ENCODE assay signal across 14 cellular contexts in the genomic region with DNA sequence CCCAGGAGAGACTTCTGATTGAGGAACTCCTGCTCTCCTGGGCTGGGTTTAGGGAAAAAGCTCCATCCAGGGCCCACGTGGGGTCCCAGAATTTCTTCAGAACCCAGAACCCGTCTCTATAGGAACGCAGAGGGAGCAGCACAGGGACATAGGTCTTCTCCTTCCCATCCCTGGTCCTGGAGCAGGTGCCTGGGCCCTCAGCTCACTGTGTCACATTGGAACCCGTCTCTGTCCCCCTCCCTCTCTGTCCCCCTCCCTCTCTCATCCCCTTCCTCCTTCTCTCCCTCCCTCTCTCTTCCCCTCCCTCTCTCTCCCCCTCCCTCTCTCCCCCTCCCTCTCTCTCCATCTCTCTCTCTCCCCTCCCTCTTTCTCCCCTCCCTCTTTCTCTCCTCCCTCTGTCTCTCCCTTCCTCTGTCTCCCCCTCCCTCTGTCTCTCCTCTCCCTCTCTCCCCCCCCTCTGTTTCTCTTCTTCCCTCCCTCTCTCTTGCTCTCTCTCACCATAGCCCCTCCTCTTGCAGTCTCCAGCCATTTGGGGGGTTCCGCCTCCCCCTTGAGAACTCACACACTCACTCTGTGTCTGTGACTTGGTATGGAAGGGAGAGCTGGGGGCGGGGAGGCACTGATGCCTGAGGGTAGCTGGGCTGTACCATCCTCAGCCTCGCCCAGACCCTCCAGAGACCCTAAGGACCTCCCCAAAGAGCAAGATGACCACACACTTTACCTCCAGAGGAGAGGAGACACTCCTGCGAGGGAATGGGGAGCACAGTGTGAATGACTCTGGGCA.
DNase-seq lines count a peak whose midpoint lies in the region; ATAC-seq and TF ChIP-seq lines count a peak whose summit lies in the region.
"Had no signal": no experiment of that assay in that cellular context is flagged by ENCODE, and none has a peak within 500 bp of the region (broad histone marks: within the 10 kb centered on the region; RNA-seq: fewer than 3 reads in every experiment).

No MANE protein-coding gene starts in this region.

- H3K9me3 ChIP-seq in heart left ventricle (no peaks in the 10 kb centered on the region), endodermal cell (ENCODE audit: control insufficient read depth, low read length) (no peaks in the 10 kb centered on the region), ovary (no peaks in the 10 kb centered on the region), upper lobe of right lung (no peaks in the 10 kb centered on the region)

- 62 to 68% (median 64%) methylated on average over 7 to 8 of the region's 8 CpGs for WGBS in heart left ventricle, 4 donors
- 73 to 92% methylated on average over 3 to 7 of the region's 8 CpGs for WGBS in endodermal cell (ENCODE audit: insufficient coverage in 1 of 2, insufficient read length in 1 of 2), 2 experiments
- WGBS in ovary, 3 donors: 45 to 58% (median 57%) methylated on average over 8 of the region's 8 CpGs

- H3K4me1 Mint-ChIP-seq in endodermal cell: peaks cover 12% of the 10 kb centered on the region
- H3K4me1 Mint-ChIP-seq in progenitor cell of endocrine pancreas (ENCODE audit: low read depth): peaks cover 59% of the 10 kb centered on the region

- intact Hi-C loops in heart left ventricle (cut with DNase I) (loop anchor here in 5 of 10 donors (2.0 to 5.0 kb wide), 4 partner anchors 39 to 284 kb away; partner anchors contain the start of gene PRDM16 (in 2 of the 5)), Right ventricle myocardium superior (cut with DNase I) (loop anchor here (5.0 kb wide), 2 partner anchors 56 to 279 kb away; no protein-coding TSS in a partner anchor), ovary (cut with DNase I) (loop anchor here in 1 of 4 donors (5.0 kb wide), 1 partner anchor 39 kb away; no protein-coding TSS in a partner anchor), upper lobe of right lung (cut with DNase I) (no loop called here), sciatic nerve (cut with DNase I) (no loop called here)

- H3K4me3 Mint-ChIP-seq in endodermal cell (no peak overlapping the region), progenitor cell of endocrine pancreas (ENCODE audit: low read depth) (no peak overlapping the region)
- H3K4me3 Mint-ChIP-seq: T-helper 2 cell treated with Interferon-gamma antibody and Interleukin-4, amounts not matched to agents 5 μg/mL and 100 μg/mL, for 36 hours had no signal

- H3K27ac Mint-ChIP-seq in endodermal cell (no peak overlapping the region), progenitor cell of endocrine pancreas (no peak overlapping the region)
- H3K27ac Mint-ChIP-seq: T-helper 2 cell treated with Interferon-gamma antibody and Interleukin-4, amounts not matched to agents 5 μg/mL and 100 μg/mL, for 36 hours had no signal

- H3K36me3 Mint-ChIP-seq in endodermal cell (ENCODE audit: low read depth): no peaks in the 10 kb centered on the region
- no peaks in the 10 kb centered on the region for H3K36me3 Mint-ChIP-seq in progenitor cell of endocrine pancreas (ENCODE audit: insufficient read depth)

- H3K9ac ChIP-seq in endodermal cell (ENCODE audit: extremely low read depth, low read length, poor library complexity, severe bottlenecking): no peak overlapping the region

- no peak for TF ChIP-seq CTCF in heart left ventricle (IDR thresholded peaks at IDR 0.05)
- TF ChIP-seq CTCF in endodermal cell (conservative IDR thresholded peaks at IDR 0.05): no peak
- no peak for TF ChIP-seq CTCF in ovary (IDR thresholded peaks at IDR 0.05)
- no peak for TF ChIP-seq CTCF in upper lobe of right lung (IDR thresholded peaks at IDR 0.05)
- no peak for TF ChIP-seq CTCF in progenitor cell of endocrine pancreas (IDR thresholded peaks at IDR 0.05; ENCODE audit: unreplicated experiment)

- ATAC-seq in heart left ventricle (no peak), Right ventricle myocardium superior (ENCODE audit: poor library complexity) (no peak), upper lobe of right lung (no peak), sciatic nerve (no peak)

- no peak for TF ChIP-seq POLR2A in heart left ventricle (IDR thresholded peaks at IDR 0.05)
- TF ChIP-seq POLR2A in ovary (IDR thresholded peaks at IDR 0.05): no peak

- H3K27me3 ChIP-seq in heart left ventricle: peaks cover 0 to 14% (median 0%) of the 10 kb centered on the region in 9 donors
- no peaks in the 10 kb centered on the region for H3K27me3 ChIP-seq in endodermal cell (ENCODE audit: control insufficient read depth, insufficient read depth, low read length, poor library complexity, severe bottlenecking)
- H3K27me3 ChIP-seq in ovary: no peaks in the 10 kb centered on the region
- no peaks in the 10 kb centered on the region for H3K27me3 ChIP-seq in upper lobe of right lung

- H3K4me1 ChIP-seq in heart left ventricle: peaks cover 0 to 87% (median 54%) of the 10 kb centered on the region in 12 donors
- peaks cover 19% of the 10 kb centered on the region for H3K4me1 ChIP-seq in endodermal cell (ENCODE audit: control insufficient read depth, insufficient read depth, low read length)
- peaks cover 26% of the 10 kb centered on the region for H3K4me1 ChIP-seq in ovary (ENCODE audit: insufficient read depth)
- peaks cover 8% of the 10 kb centered on the region for H3K4me1 ChIP-seq in upper lobe of right lung

- no peak overlapping the region for H3K4me3 ChIP-seq in heart left ventricle
- H3K4me3 ChIP-seq in endodermal cell (ENCODE audit: low read length): no peak overlapping the region
- peak overlapping the region; percentile 4 for H3K4me3 ChIP-seq in ovary
- no peak overlapping the region for H3K4me3 ChIP-seq in upper lobe of right lung
- H3K4me3 ChIP-seq: smooth muscle cell had no signal

- no peaks in the 10 kb centered on the region for H3K27me3 Mint-ChIP-seq in endodermal cell (ENCODE audit: insufficient read depth)
- no peaks in the 10 kb centered on the region for H3K27me3 Mint-ChIP-seq in progenitor cell of endocrine pancreas

- H3K9me3 Mint-ChIP-seq in endodermal cell (no peaks in the 10 kb centered on the region), progenitor cell of endocrine pancreas (ENCODE audit: low read depth) (no peaks in the 10 kb centered on the region)
- H3K9me3 Mint-ChIP-seq: T-helper 2 cell treated with Interferon-gamma antibody and Interleukin-4, amounts not matched to agents 5 μg/mL and 100 μg/mL, for 36 hours had no signal

- H3K27ac ChIP-seq in heart left ventricle: peak overlapping the region; percentile 85 to 98 (median 93)
- peak overlapping the region; percentile 96 for H3K27ac ChIP-seq in endodermal cell (ENCODE audit: low read depth, low read length)
- peak overlapping the region; percentile 80 to 84 for H3K27ac ChIP-seq in ovary
- peak overlapping the region; percentile 30 for H3K27ac ChIP-seq in upper lobe of right lung

- no peak for DNase-seq in heart left ventricle
- DNase-seq in Right ventricle myocardium superior: no peak
- DNase-seq in endodermal cell: no peak
- peak in 3 of 5 donors; percentile 22 to 49 (median 35) for DNase-seq in ovary
- no peak for DNase-seq in upper lobe of right lung
- no peak for DNase-seq in sciatic nerve (ENCODE audit: low spot score)
- no peak for DNase-seq in NCI-H524 (lab: John Stamatoyannopoulos, UW)
- DNase-seq in progenitor cell of endocrine pancreas (ENCODE audit: low spot score, unreplicated experiment): no peak
- DNase-seq: activated CD4-positive, alpha-beta T cell treated with anti-CD3 and anti-CD28 coated beads, Interleukin-2, amount 50 U/mL, for 48 hours; activated gamma-delta T cell; NCI-H1048; NCI-H524 treated with DMSO at 0.1 percent for 48 hours had no signal

- H3K36me3 ChIP-seq in heart left ventricle: no peaks in the 10 kb centered on the region
- no peaks in the 10 kb centered on the region for H3K36me3 ChIP-seq in endodermal cell (ENCODE audit: control insufficient read depth, insufficient read depth, low read length)
- H3K36me3 ChIP-seq in ovary: no peaks in the 10 kb centered on the region
- H3K36me3 ChIP-seq in upper lobe of right lung: no peaks in the 10 kb centered on the region

- TF ChIP-seq EP300 in ovary (IDR thresholded peaks at IDR 0.05): no peak

Comparison
In these comparisons a context has a peak if more than half of its experiments do, and no peak if none do; other contexts are left out.
1. DNase-seq: peak in ovary (3 of 5); none in heart left ventricle (0 of 5), Right ventricle myocardium superior (single experiment), endodermal cell (single experiment), upper lobe of right lung (single experiment), sciatic nerve (single experiment), NCI-H524 (0 of 2) and progenitor cell of endocrine pancreas (single experiment).
2. H3K27ac ChIP-seq: peak in every context shown above with its lines; median percentile 96 in endodermal cell; 93 in heart left ventricle; 82 in ovary; 30 in upper lobe of right lung.